ENCODE assay signal across 9 cellular contexts in genomic region chr6:17392978-17393334, GRCh38. TPM values are rescaled to one million over a fixed set of nuclear protein-coding genes. Genes with fewer than 3 reads are reported as not detected.
DNase-seq lines count a peak whose midpoint lies in the region; ATAC-seq, FAIRE-seq and TF ChIP-seq lines count a peak whose summit lies in the region.
"Had no signal": no experiment of that assay in that cellular context is flagged by ENCODE, and none has a peak within 500 bp of the region (broad histone marks: within the 10 kb centered on the region; RNA-seq: fewer than 3 reads in every experiment).

No MANE protein-coding gene starts in this region.

- no peaks in the 10 kb centered on the region for H3K9me3 Mint-ChIP-seq in activated CD8-positive, alpha-beta T cell treated with anti-CD3 and anti-CD28 coated beads for 36 hours
- no peaks in the 10 kb centered on the region for H3K9me3 Mint-ChIP-seq in activated CD8-positive, alpha-beta T cell treated with anti-CD3 and anti-CD28 coated beads, Interleukin-2, amount 10 ng/mL, durations not matched to agents 7 days and 5 days (ENCODE audit: insufficient read depth)
- H3K9me3 Mint-ChIP-seq in mesothelial cell of epicardium, result peaks cover 9% of the 10 kb centered on the region

- H3K4me1 Mint-ChIP-seq in activated CD8-positive, alpha-beta T cell treated with anti-CD3 and anti-CD28 coated beads for 36 hours (ENCODE audit: low read depth), result peaks cover 4% of the 10 kb centered on the region
- peaks cover 2% of the 10 kb centered on the region for H3K4me1 Mint-ChIP-seq in activated CD8-positive, alpha-beta T cell treated with anti-CD3 and anti-CD28 coated beads, Interleukin-2, amount 10 ng/mL, durations not matched to agents 7 days and 5 days (ENCODE audit: low read depth)
- peaks cover 17% of the 10 kb centered on the region for H3K4me1 Mint-ChIP-seq in mesothelial cell of epicardium

- no peak for DNase-seq in activated CD8-positive, alpha-beta T cell treated with anti-CD3 and anti-CD28 coated beads for 36 hours
- no peak for DNase-seq in activated CD8-positive, alpha-beta T cell treated with anti-CD3 and anti-CD28 coated beads, Interleukin-2, amount 10 ng/mL, durations not matched to agents 7 days and 5 days
- DNase-seq in mesothelial cell of epicardium (ENCODE audit: low spot score in 2 of 2, unreplicated experiment in 2 of 2) (no peak), upper lobe of right lung (no peak), H54 (ENCODE audit: insufficient read length, low spot score) (no peak)
- DNase-seq: AML-193 had no signal

- TF ChIP-seq CTCF in activated CD8-positive, alpha-beta T cell treated with anti-CD3 and anti-CD28 coated beads for 36 hours (IDR thresholded peaks at IDR 0.05), result no peak
- TF ChIP-seq CTCF in mesothelial cell of epicardium (IDR thresholded peaks at IDR 0.05; ENCODE audit: unreplicated experiment) (no peak), upper lobe of right lung (IDR thresholded peaks at IDR 0.05) (no peak)

- H3K27me3 Mint-ChIP-seq in activated CD8-positive, alpha-beta T cell treated with anti-CD3 and anti-CD28 coated beads for 36 hours, result peaks cover 54% of the 10 kb centered on the region
- H3K27me3 Mint-ChIP-seq in activated CD8-positive, alpha-beta T cell treated with anti-CD3 and anti-CD28 coated beads, Interleukin-2, amount 10 ng/mL, durations not matched to agents 7 days and 5 days (ENCODE audit: low read depth), result peaks cover 38% of the 10 kb centered on the region
- no peaks in the 10 kb centered on the region for H3K27me3 Mint-ChIP-seq in mesothelial cell of epicardium (ENCODE audit: low read depth)

- no peak overlapping the region for H3K27ac ChIP-seq in ectodermal cell (ENCODE audit: insufficient read depth, low read depth, low read length, poor library complexity, severe bottlenecking)
- no peak overlapping the region for H3K27ac ChIP-seq in upper lobe of right lung

- H3K27ac Mint-ChIP-seq in activated CD8-positive, alpha-beta T cell treated with anti-CD3 and anti-CD28 coated beads for 36 hours, result no peak overlapping the region
- H3K27ac Mint-ChIP-seq in activated CD8-positive, alpha-beta T cell treated with anti-CD3 and anti-CD28 coated beads, Interleukin-2, amount 10 ng/mL, durations not matched to agents 7 days and 5 days, result no peak overlapping the region
- H3K27ac Mint-ChIP-seq in mesothelial cell of epicardium, result peak overlapping the region; percentile 92

- FAIRE-seq in H54 (lab: Jason Lieb, UNC), result no peak

- no peak for TF ChIP-seq POLR2A in H54 (IDR thresholded peaks at IDR 0.05; ENCODE audit: low read depth, low read length)

- H3K4me3 ChIP-seq in ectodermal cell (ENCODE audit: insufficient read depth, low read depth, low read length) (peak overlapping the region; percentile 58), upper lobe of right lung (peak overlapping the region; percentile 57)

- H3K4me1 ChIP-seq in ectodermal cell (ENCODE audit: control insufficient read depth, insufficient read depth, low read length) (no peaks in the 10 kb centered on the region), upper lobe of right lung (no peaks in the 10 kb centered on the region)

- POLR2A ChIA-PET in activated CD8-positive, alpha-beta T cell treated with anti-CD3 and anti-CD28 coated beads for 36 hours (lab: Charles Lee), result no interaction called here
- POLR2A ChIA-PET in activated CD8-positive, alpha-beta T cell treated with anti-CD3 and anti-CD28 coated beads, Interleukin-2, amount 10 ng/mL, durations not matched to agents 7 days and 5 days (lab: Charles Lee), result no interaction called here

- H3K4me3 Mint-ChIP-seq in activated CD8-positive, alpha-beta T cell treated with anti-CD3 and anti-CD28 coated beads for 36 hours, result peak overlapping the region; percentile 24
- H3K4me3 Mint-ChIP-seq in activated CD8-positive, alpha-beta T cell treated with anti-CD3 and anti-CD28 coated beads, Interleukin-2, amount 10 ng/mL, durations not matched to agents 7 days and 5 days, result no peak overlapping the region
- H3K4me3 Mint-ChIP-seq in mesothelial cell of epicardium, result peak overlapping the region; percentile 88

- intact Hi-C loops in activated CD8-positive, alpha-beta T cell treated with anti-CD3 and anti-CD28 coated beads for 36 hours (cut with micrococcal nuclease), result no loop called here
- intact Hi-C loops in upper lobe of right lung (cut with DNase I), result no loop called here

- H3K27me3 ChIP-seq in ectodermal cell (ENCODE audit: control insufficient read depth, insufficient read depth, low read length, poor library complexity, severe bottlenecking) (no peaks in the 10 kb centered on the region), upper lobe of right lung (peaks cover 8% of the 10 kb centered on the region)

- no peak for ATAC-seq in activated CD8-positive, alpha-beta T cell treated with anti-CD3 and anti-CD28 coated beads for 36 hours
- no peak for ATAC-seq in activated CD8-positive, alpha-beta T cell treated with anti-CD3 and anti-CD28 coated beads, Interleukin-2, amount 10 ng/mL, durations not matched to agents 7 days and 5 days
- ATAC-seq in upper lobe of right lung (no peak), HG03175 (IDR thresholded peaks at IDR 0.05; ENCODE audit: unreplicated experiment) (no peak), HG02973 (IDR thresholded peaks at IDR 0.05; ENCODE audit: unreplicated experiment) (no peak)

- H3K9me3 ChIP-seq in ectodermal cell (ENCODE audit: control insufficient read depth, low read length) (peaks cover 3% of the 10 kb centered on the region), upper lobe of right lung (no peaks in the 10 kb centered on the region)

- H3K36me3 ChIP-seq in ectodermal cell (ENCODE audit: control insufficient read depth, insufficient read depth, low read length), result no peaks in the 10 kb centered on the region
- H3K36me3 ChIP-seq in upper lobe of right lung, result no peaks in the 10 kb centered on the region

- CTCF ChIA-PET in activated CD8-positive, alpha-beta T cell treated with anti-CD3 and anti-CD28 coated beads for 36 hours (lab: Charles Lee), result no interaction called here
- CTCF ChIA-PET in activated CD8-positive, alpha-beta T cell treated with anti-CD3 and anti-CD28 coated beads, Interleukin-2, amount 10 ng/mL, durations not matched to agents 7 days and 5 days (lab: Charles Lee), result no interaction called here

- H3K36me3 Mint-ChIP-seq in activated CD8-positive, alpha-beta T cell treated with anti-CD3 and anti-CD28 coated beads for 36 hours (ENCODE audit: low read depth), result peaks cover 1% of the 10 kb centered on the region
- H3K36me3 Mint-ChIP-seq in activated CD8-positive, alpha-beta T cell treated with anti-CD3 and anti-CD28 coated beads, Interleukin-2, amount 10 ng/mL, durations not matched to agents 7 days and 5 days (ENCODE audit: low read depth), result no peaks in the 10 kb centered on the region
- peaks cover 8% of the 10 kb centered on the region for H3K36me3 Mint-ChIP-seq in mesothelial cell of epicardium

- WGBS in ectodermal cell, 2 experiments, result 38 to 40% methylated on average over 5 of the region's 5 CpGs

RNA-seq across cellular contexts. Expression of gene CAP2, which starts 0.4 kb away (rescaled TPM):
- not detected for total RNA-seq in activated CD8-positive, alpha-beta T cell treated with anti-CD3 and anti-CD28 coated beads for 36 hours
- not detected for total RNA-seq in activated CD8-positive, alpha-beta T cell treated with anti-CD3 and anti-CD28 coated beads, Interleukin-2, amount 10 ng/mL, durations not matched to agents 7 days and 5 days
- polyA plus RNA-seq in ectodermal cell (2013, experiment 1 of 4), result 46.3 TPM
- polyA plus RNA-seq in ectodermal cell (2013, experiment 2 of 4), result 43.2 TPM
- polyA plus RNA-seq in ectodermal cell (2013, experiment 3 of 4), result 38.1 TPM
- 44.6 TPM for polyA plus RNA-seq in ectodermal cell (2013, experiment 4 of 4)
- total RNA-seq in mesothelial cell of epicardium, result 14.1 to 15.6 TPM (median 15.0 TPM) in 3 replicates
- total RNA-seq in upper lobe of right lung, result 7.2 TPM
